Comparison of ENCODE assay signal across 10 cellular contexts in genomic region chr20:1440024-1440423, GRCh38. TPM values are rescaled to one million over a fixed set of nuclear protein-coding genes. Genes with fewer than 3 reads are reported as not detected.
A peak's percentile ranks its signal among the peaks of the same experiment; 100 is the strongest.
DNase-seq lines count a peak whose midpoint lies in the region; FAIRE-seq and TF ChIP-seq lines count a peak whose summit lies in the region.
"Had no signal": no experiment of that assay in that cellular context is flagged by ENCODE, and none has a peak within 500 bp of the region (broad histone marks: within the 10 kb centered on the region; RNA-seq: fewer than 3 reads in every experiment).

No MANE protein-coding gene starts in this region.

- H3K4me2 ChIP-seq in keratinocyte (ENCODE audit: control insufficient read depth, extremely low read depth, insufficient read depth, low read depth, low read length), result no peak overlapping the region

- TF ChIP-seq CTCF in HL-60 (IDR thresholded peaks at IDR 0.05; ENCODE audit: insufficient read depth, low read length), result peak; percentile 40
- peak; percentile 39 to 73 (median 64) for TF ChIP-seq CTCF in keratinocyte (optimal IDR thresholded peaks at IDR 0.05 in 1 of 3, IDR thresholded peaks at IDR 0.05 in 1 of 3, conservative IDR thresholded peaks at IDR 0.05 in 1 of 3; ENCODE audit: extremely low read depth in 1 of 3, insufficient read depth in 2 of 3, low read length in 3 of 3)

- H3K36me3 ChIP-seq in keratinocyte (ENCODE audit: control insufficient read depth in 2 of 2, extremely low read depth in 1 of 2, insufficient read depth in 2 of 2, low read length in 2 of 2), result peaks cover 22 to 24% of the 10 kb centered on the region in 2 experiments

- peak; percentile 49 for FAIRE-seq in keratinocyte (lab: Jason Lieb, UNC)
- FAIRE-seq: A204.1 had no signal

- H3K27ac ChIP-seq in HL-60 (replicated peaks) (no peak overlapping the region), keratinocyte (ENCODE audit: control insufficient read depth, insufficient read depth, low read length) (no peak overlapping the region)

- no peaks in the 10 kb centered on the region for H3K79me2 ChIP-seq in keratinocyte (ENCODE audit: control insufficient read depth, insufficient read depth, low read length)

- no peak overlapping the region for H2AFZ ChIP-seq in keratinocyte (ENCODE audit: control insufficient read depth, low read length)

- H4K20me1 ChIP-seq in keratinocyte (ENCODE audit: control insufficient read depth, extremely low read depth, insufficient read depth, low read length), result no peaks in the 10 kb centered on the region

- H3K9ac ChIP-seq in keratinocyte (ENCODE audit: control insufficient read depth, extremely low read depth, insufficient read depth, low read length), result no peak overlapping the region

- H3K4me1 ChIP-seq in keratinocyte (ENCODE audit: control insufficient read depth, extremely low read depth, insufficient read depth, low read length), result peaks cover under 1% of the 10 kb centered on the region

- DNase-seq in DMS 273 (lab: John Stamatoyannopoulos, UW; ENCODE audit: unreplicated experiment) (peak; percentile 63), DMS 273 treated with DMSO at 0.1 percent for 48 hours (lab: John Stamatoyannopoulos, UW) (no peak), HL-60 (ENCODE audit: low read depth in 1 of 2, low spot score in 1 of 2) (peak in 1 of 2 experiments; percentile 30), keratinocyte (ENCODE audit: low read depth, low spot score) (no peak), NCI-H2081 treated with DMSO at 0.1 percent for 48 hours (lab: John Stamatoyannopoulos, UW) (no peak)
- peak; percentile 18 for DNase-seq in activated CD4-positive, alpha-beta T cell treated with anti-CD3 and anti-CD28 coated beads for 48 hours
- no peak for DNase-seq in effector CD8-positive, alpha-beta T cell (lab: John Stamatoyannopoulos, UW)
- DNase-seq in stimulated activated naive CD4-positive, alpha-beta T cell (lab: John Stamatoyannopoulos, UW), result no peak
- DNase-seq: NCI-H1048 had no signal

- dilution Hi-C loops in keratinocyte (cut with MboI; ENCODE audit: extremely low pct_ligation_motif_present, low sequenced_read_pairs), result no loop called here

- no peaks in the 10 kb centered on the region for H3K9me1 ChIP-seq in keratinocyte (ENCODE audit: control insufficient read depth, extremely low read depth, insufficient read depth, low read length)

- H3K4me3 ChIP-seq in HL-60 (replicated peaks; ENCODE audit: insufficient read depth, low read length) (no peak overlapping the region), keratinocyte (ENCODE audit: control insufficient read depth in 2 of 3, extremely low read depth in 1 of 3, insufficient read depth in 2 of 3, low read depth in 1 of 3, low read length in 3 of 3) (no peak overlapping the region)

- H3K9me3 ChIP-seq in keratinocyte (ENCODE audit: control insufficient read depth, low read depth, low read length), result no peaks in the 10 kb centered on the region

- H3K27me3 ChIP-seq in HL-60 (ENCODE audit: insufficient read depth, poor library complexity, severe bottlenecking) (no peaks in the 10 kb centered on the region), keratinocyte (ENCODE audit: control insufficient read depth, extremely low read depth, insufficient read depth, low read length) (no peaks in the 10 kb centered on the region)

RNA-seq across cellular contexts. Expression of gene NSFL1C, which starts 26.6 kb away (rescaled TPM):
- 23.9 to 45.4 TPM (median 38.8 TPM) in 3 replicates for polyA plus RNA-seq in keratinocyte
- 197 TPM for polyA plus RNA-seq in keratinocyte (2011; ENCODE audit: low read depth)
- polyA plus RNA-seq in keratinocyte (2011; cell fraction: cytosol; rRNA removed), result 39.1 and 51.0 TPM in 2 replicates
- 58.2 and 59.0 TPM in 2 replicates for polyA plus RNA-seq in keratinocyte (2011; cell fraction: nucleus; rRNA removed)
- 99.1 and 116 TPM in 2 replicates for polyA plus RNA-seq in keratinocyte (2012; ENCODE audit: low replicate concordance)
- polyA minus RNA-seq in keratinocyte, result 19.8 to 28.9 TPM (median 20.8 TPM) in 3 replicates
- 11.1 TPM for polyA minus RNA-seq in keratinocyte (2011; cell fraction: cytosol; rRNA and poly(A)+ RNA removed)
- 19.9 and 28.5 TPM in 2 replicates for polyA minus RNA-seq in keratinocyte (2011; cell fraction: nucleus; rRNA and poly(A)+ RNA removed)

RNA-seq across cellular contexts. Expression of gene FKBP1A, which starts 47.2 kb away (rescaled TPM):
- 776 to 1,168 TPM (median 1,010 TPM) in 3 replicates for polyA plus RNA-seq in keratinocyte
- polyA plus RNA-seq in keratinocyte (2011; ENCODE audit: low read depth), result 146 TPM
- 1,559 and 1,933 TPM in 2 replicates for polyA plus RNA-seq in keratinocyte (2011; cell fraction: cytosol; rRNA removed)
- 545 and 624 TPM in 2 replicates for polyA plus RNA-seq in keratinocyte (2011; cell fraction: nucleus; rRNA removed)
- 338 and 759 TPM in 2 replicates for polyA plus RNA-seq in keratinocyte (2012; ENCODE audit: low replicate concordance)
- 922 to 1,521 TPM (median 1,297 TPM) in 3 replicates for polyA minus RNA-seq in keratinocyte
- 512 TPM for polyA minus RNA-seq in keratinocyte (2011; cell fraction: cytosol; rRNA and poly(A)+ RNA removed)
- 117 and 213 TPM in 2 replicates for polyA minus RNA-seq in keratinocyte (2011; cell fraction: nucleus; rRNA and poly(A)+ RNA removed)

RNA-seq across cellular contexts. Expression of gene SIRPB2, which starts 51.2 kb away (rescaled TPM):
- 1.1 to 2.1 TPM (median 1.6 TPM) in 3 replicates for polyA plus RNA-seq in keratinocyte
- polyA plus RNA-seq in keratinocyte (2011; ENCODE audit: low read depth), result 0.51 TPM
- 0.79 and 1.2 TPM in 2 replicates for polyA plus RNA-seq in keratinocyte (2011; cell fraction: cytosol; rRNA removed)
- polyA plus RNA-seq in keratinocyte (2011; cell fraction: nucleus; rRNA removed), result 2.2 and 3.4 TPM in 2 replicates
- polyA plus RNA-seq in keratinocyte (2012; ENCODE audit: low replicate concordance), result 0.77 and 1.7 TPM in 2 replicates
- 0.66 to 3.1 TPM (median 1.3 TPM) in 3 replicates for polyA minus RNA-seq in keratinocyte
- not detected for polyA minus RNA-seq in keratinocyte (2011; cell fraction: cytosol; rRNA and poly(A)+ RNA removed)
- 1.3 and 1.8 TPM in 2 replicates for polyA minus RNA-seq in keratinocyte (2011; cell fraction: nucleus; rRNA and poly(A)+ RNA removed)

Comparison
In these comparisons a context has a peak if more than half of its experiments do, and no peak if none do; other contexts are left out.
1. DNase-seq: peak in DMS 273 (single experiment) and activated CD4-positive, alpha-beta T cell treated with anti-CD3 and anti-CD28 coated beads for 48 hours (single experiment); none in DMS 273 treated with DMSO at 0.1 percent for 48 hours (single experiment), keratinocyte (single experiment), NCI-H2081 treated with DMSO at 0.1 percent for 48 hours (single experiment), effector CD8-positive, alpha-beta T cell (single experiment) and stimulated activated naive CD4-positive, alpha-beta T cell (0 of 6).